Comparison of ENCODE assay signal across 8 cellular contexts in genomic region chr19:11848200-11848593, GRCh38. TPM values are rescaled to one million over a fixed set of nuclear protein-coding genes. Genes with fewer than 3 reads are reported as not detected.
DNase-seq lines count a peak whose midpoint lies in the region; ATAC-seq, FAIRE-seq and TF ChIP-seq lines count a peak whose summit lies in the region.

No MANE protein-coding gene starts in this region.

- H3K4me2 ChIP-seq in astrocyte (ENCODE audit: low read length): peak overlapping the region; percentile 84

- H3K4me1 Mint-ChIP-seq in stimulated activated naive CD8-positive, alpha-beta T cell treated with anti-CD3 and anti-CD28 coated beads, Interleukin-15, Interleukin-2, amounts not matched to agents 100 ng/mL and 50 ng/mL, for 24 hours (ENCODE audit: low read depth): peaks cover 30% of the 10 kb centered on the region
- H3K4me1 Mint-ChIP-seq in astrocyte (ENCODE audit: low read depth, unreplicated experiment): no peaks in the 10 kb centered on the region

- no peak for ATAC-seq in stimulated activated naive CD8-positive, alpha-beta T cell treated with anti-CD3 and anti-CD28 coated beads, Interleukin-15, Interleukin-2, amounts not matched to agents 100 U/mL and 50 U/mL, for 24 hours
- ATAC-seq in body of pancreas (no peak), HG02870 (IDR thresholded peaks at IDR 0.05; ENCODE audit: unreplicated experiment) (no peak)

- H2AFZ ChIP-seq in astrocyte (ENCODE audit: low read depth, low read length): peak overlapping the region; percentile 85

- TF ChIP-seq CTCF in astrocyte (IDR thresholded peaks at IDR 0.05; ENCODE audit: insufficient read depth, low read depth, low read length): no peak
- TF ChIP-seq CTCF in GM13976 (IDR thresholded peaks at IDR 0.05; ENCODE audit: borderline replicate concordance, control extremely low read depth, extremely low read depth, insufficient read depth, missing control alignments): no peak
- no peak for TF ChIP-seq CTCF in body of pancreas (IDR thresholded peaks at IDR 0.05)

- H3K27me3 Mint-ChIP-seq in stimulated activated naive CD8-positive, alpha-beta T cell treated with anti-CD3 and anti-CD28 coated beads, Interleukin-15, Interleukin-2, amounts not matched to agents 100 ng/mL and 50 ng/mL, for 24 hours: no peaks in the 10 kb centered on the region
- H3K27me3 Mint-ChIP-seq in astrocyte (ENCODE audit: low read depth, unreplicated experiment): no peaks in the 10 kb centered on the region

- WGBS in body of pancreas, 2 donors: 32 to 63% methylated on average over 8 to 11 of the region's 11 CpGs

- no peaks in the 10 kb centered on the region for H3K9me3 ChIP-seq in astrocyte (ENCODE audit: insufficient read depth, low read depth, low read length)
- no peaks in the 10 kb centered on the region for H3K9me3 ChIP-seq in muscle layer of colon (ENCODE audit: low read length)
- no peaks in the 10 kb centered on the region for H3K9me3 ChIP-seq in body of pancreas

- no peaks in the 10 kb centered on the region for H3K79me2 ChIP-seq in astrocyte (ENCODE audit: insufficient read depth, low read length)

- no peak for FAIRE-seq in astrocyte (lab: Jason Lieb, UNC)

- DNase-seq in stimulated activated naive CD8-positive, alpha-beta T cell treated with anti-CD3 and anti-CD28 coated beads, Interleukin-15, Interleukin-2, amounts not matched to agents 100 U/mL and 50 U/mL, for 24 hours: no peak
- no peak for DNase-seq in astrocyte (ENCODE audit: low read depth)
- DNase-seq in GM13976 (ENCODE audit: low spot score): no peak
- DNase-seq in body of pancreas: no peak
- DNase-seq in activated gamma-delta T cell treated with Interleukin-2 at 50 U/mL for 16 hours: no peak

- no peaks in the 10 kb centered on the region for H4K20me1 ChIP-seq in astrocyte (ENCODE audit: insufficient read depth, low read length)

- no peaks in the 10 kb centered on the region for H3K36me3 ChIP-seq in astrocyte (ENCODE audit: insufficient read depth, low read length)
- H3K36me3 ChIP-seq in muscle layer of colon (ENCODE audit: insufficient read depth, low read length): no peaks in the 10 kb centered on the region
- H3K36me3 ChIP-seq in body of pancreas (replicated peaks in 1 of 2; ENCODE audit: insufficient read depth in 1 of 2, low read depth in 2 of 2): no peaks in the 10 kb centered on the region

- H3K27me3 ChIP-seq in astrocyte (ENCODE audit: insufficient read depth, low read length) (no peaks in the 10 kb centered on the region), muscle layer of colon (ENCODE audit: control insufficient read depth in 1 of 2, insufficient read depth in 2 of 2, low read length in 2 of 2) (no peaks in the 10 kb centered on the region), body of pancreas (no peaks in the 10 kb centered on the region)

- peak overlapping the region; percentile 85 for H3K4me3 Mint-ChIP-seq in stimulated activated naive CD8-positive, alpha-beta T cell treated with anti-CD3 and anti-CD28 coated beads, Interleukin-15, Interleukin-2, amounts not matched to agents 100 ng/mL and 50 ng/mL, for 24 hours
- no peak overlapping the region for H3K4me3 Mint-ChIP-seq in astrocyte (ENCODE audit: unreplicated experiment)

- H3K27ac ChIP-seq in astrocyte (ENCODE audit: low read depth, low read length) (no peak overlapping the region), muscle layer of colon (ENCODE audit: low read depth, low read length) (no peak overlapping the region), body of pancreas (peak overlapping the region in 2 of 4 donors; percentile 66 to 78)

- in situ Hi-C loops in GM13976 (cut with MboI; ENCODE audit: low sequenced_read_pairs, unreplicated experiment): no loop called here

- no peak for TF ChIP-seq POLR2A in body of pancreas (IDR thresholded peaks at IDR 0.05)

- H3K9me3 Mint-ChIP-seq in stimulated activated naive CD8-positive, alpha-beta T cell treated with anti-CD3 and anti-CD28 coated beads, Interleukin-15, Interleukin-2, amounts not matched to agents 100 ng/mL and 50 ng/mL, for 24 hours: no peaks in the 10 kb centered on the region
- peaks cover 26% of the 10 kb centered on the region for H3K9me3 Mint-ChIP-seq in astrocyte (ENCODE audit: unreplicated experiment)

- peaks cover 17% of the 10 kb centered on the region for H3K36me3 Mint-ChIP-seq in stimulated activated naive CD8-positive, alpha-beta T cell treated with anti-CD3 and anti-CD28 coated beads, Interleukin-15, Interleukin-2, amounts not matched to agents 100 ng/mL and 50 ng/mL, for 24 hours (ENCODE audit: low read depth)
- no peaks in the 10 kb centered on the region for H3K36me3 Mint-ChIP-seq in astrocyte (ENCODE audit: low read depth, unreplicated experiment)

- H3K27ac Mint-ChIP-seq in stimulated activated naive CD8-positive, alpha-beta T cell treated with anti-CD3 and anti-CD28 coated beads, Interleukin-15, Interleukin-2, amounts not matched to agents 100 ng/mL and 50 ng/mL, for 24 hours: no peak overlapping the region
- H3K27ac Mint-ChIP-seq in astrocyte (ENCODE audit: unreplicated experiment): no peak overlapping the region

- intact Hi-C loops in body of pancreas (cut with DNase I): no loop called here

- H3K4me1 ChIP-seq in astrocyte (ENCODE audit: insufficient read depth, low read length) (no peaks in the 10 kb centered on the region), muscle layer of colon (ENCODE audit: insufficient read depth, low read length) (peaks cover 7% of the 10 kb centered on the region), body of pancreas (peaks cover 19% of the 10 kb centered on the region)

- H3K9ac ChIP-seq in astrocyte (ENCODE audit: low read length) (no peak overlapping the region), muscle layer of colon (ENCODE audit: low read length) (no peak overlapping the region)

- H3K4me3 ChIP-seq in astrocyte (ENCODE audit: insufficient read depth, low read depth, low read length) (peak overlapping the region; percentile 55), muscle layer of colon (ENCODE audit: low read depth in 1 of 2, low read length in 2 of 2) (peak overlapping the region; percentile 44 to 81), body of pancreas (peak overlapping the region in 1 of 2 donors; percentile 44)

RNA-seq across cellular contexts. Expression of gene ZNF439, which starts 0.3 kb away (rescaled TPM):
- total RNA-seq in astrocyte (not detected in 2 replicates), body of pancreas (1 to 10 TPM; 4.4 to 7.9 TPM)

RNA-seq across cellular contexts. Expression of gene ZNF440, which starts 34.1 kb away (rescaled TPM):
- total RNA-seq in astrocyte (not detected in 2 replicates), body of pancreas (10 to 100 TPM in 1 of 2 donors, 1 to 10 TPM in 1; 6.0 to 11.9 TPM)

RNA-seq across cellular contexts. Expression of gene ZNF69, which starts 39.4 kb away (rescaled TPM):
- not detected in 2 replicates for total RNA-seq in astrocyte
- 10 to 100 TPM; 13.2 to 14.8 TPM for total RNA-seq in body of pancreas

RNA-seq across cellular contexts. Expression of gene ZNF491, which starts 49.9 kb away (rescaled TPM):
- not detected in 2 replicates for total RNA-seq in astrocyte
- total RNA-seq in body of pancreas: 1 to 10 TPM; 1.0 to 2.6 TPM

Comparison
In these comparisons a context has a peak if more than half of its experiments do, and no peak if none do; other contexts are left out.
1. RNA of gene ZNF69, which starts 39.4 kb away (total RNA-seq): 13.2 to 14.8 TPM in body of pancreas; not detected in astrocyte; every median in the first group is over 10 times any median in the second.